Comparison of ENCODE assay signal across 1 cellular context in the genomic region with DNA sequence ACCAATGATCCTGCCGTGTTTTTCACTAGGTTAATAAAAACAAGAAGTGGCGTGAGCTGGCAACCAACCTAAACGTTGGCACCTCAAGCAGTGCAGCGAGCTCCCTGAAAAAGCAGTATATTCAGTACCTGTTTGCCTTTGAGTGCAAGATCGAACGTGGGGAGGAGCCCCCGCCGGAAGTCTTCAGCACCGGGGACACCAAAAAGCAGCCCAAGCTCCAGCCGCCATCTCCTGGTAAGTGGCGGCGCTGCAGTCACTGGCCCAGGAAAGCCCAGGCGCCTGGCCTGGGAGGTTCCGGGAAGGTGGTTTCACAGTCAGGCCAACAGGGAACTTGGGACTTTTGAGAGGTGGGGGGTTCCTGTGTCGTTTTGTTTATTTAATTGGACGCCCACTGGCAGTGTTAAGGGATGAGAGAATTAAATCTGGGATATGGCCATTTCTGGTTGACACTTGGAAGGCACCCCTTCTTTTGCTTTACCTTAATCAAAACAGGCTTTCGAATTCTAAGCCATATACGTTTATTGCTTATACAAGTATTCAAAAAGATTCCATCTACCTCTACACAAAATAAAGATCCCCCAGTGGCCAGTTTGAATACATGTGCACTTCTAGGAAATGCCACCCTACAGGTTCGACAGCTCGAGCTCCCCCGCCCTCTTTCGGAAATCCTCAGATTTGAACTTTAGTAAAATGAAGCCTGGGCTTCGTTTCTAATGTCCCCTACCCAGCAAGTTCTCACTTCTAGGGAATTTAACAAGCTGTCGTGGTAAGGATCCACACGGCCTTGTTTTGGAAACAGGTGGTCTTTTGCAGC.
TF ChIP-seq lines count a peak whose summit lies in the region.

No MANE protein-coding gene starts in this region.

TF ChIP-seq in HepG2, 621 proteins besides CTCF, POLR2A, EP300 and RAD21 (continued from another document and continues in another):
- TF ChIP-seq, protein P1, sequence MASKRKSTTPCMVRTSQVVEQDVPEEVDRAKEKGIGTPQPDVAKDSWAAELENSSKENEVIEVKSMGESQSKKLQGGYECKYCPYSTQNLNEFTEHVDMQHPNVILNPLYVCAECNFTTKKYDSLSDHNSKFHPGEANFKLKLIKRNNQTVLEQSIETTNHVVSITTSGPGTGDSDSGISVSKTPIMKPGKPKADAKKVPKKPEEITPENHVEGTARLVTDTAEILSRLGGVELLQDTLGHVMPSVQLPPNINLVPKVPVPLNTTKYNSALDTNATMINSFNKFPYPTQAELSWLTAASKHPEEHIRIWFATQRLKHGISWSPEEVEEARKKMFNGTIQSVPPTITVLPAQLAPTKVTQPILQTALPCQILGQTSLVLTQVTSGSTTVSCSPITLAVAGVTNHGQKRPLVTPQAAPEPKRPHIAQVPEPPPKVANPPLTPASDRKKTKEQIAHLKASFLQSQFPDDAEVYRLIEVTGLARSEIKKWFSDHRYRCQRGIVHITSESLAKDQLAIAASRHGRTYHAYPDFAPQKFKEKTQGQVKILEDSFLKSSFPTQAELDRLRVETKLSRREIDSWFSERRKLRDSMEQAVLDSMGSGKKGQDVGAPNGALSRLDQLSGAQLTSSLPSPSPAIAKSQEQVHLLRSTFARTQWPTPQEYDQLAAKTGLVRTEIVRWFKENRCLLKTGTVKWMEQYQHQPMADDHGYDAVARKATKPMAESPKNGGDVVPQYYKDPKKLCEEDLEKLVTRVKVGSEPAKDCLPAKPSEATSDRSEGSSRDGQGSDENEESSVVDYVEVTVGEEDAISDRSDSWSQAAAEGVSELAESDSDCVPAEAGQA (IDR thresholded peaks at IDR 0.05; ENCODE audit: low read depth), result no peak
- TF ChIP-seq, protein P1 (CRISPR knock-in tag; IDR thresholded peaks at IDR 0.05; ENCODE audit: borderline replicate concordance), result no peak
- TF ChIP-seq TEAD2 (CRISPR knock-in tag; IDR thresholded peaks at IDR 0.05), result no peak
- TF ChIP-seq SRSF9 (IDR thresholded peaks at IDR 0.05; ENCODE audit: borderline replicate concordance, insufficient read depth, low read depth, low read length, poor library complexity, severe bottlenecking), result no peak
- TF ChIP-seq SCMH1 (CRISPR knock-in tag; IDR thresholded peaks at IDR 0.05; ENCODE audit: borderline replicate concordance), result no peak
- no peak for TF ChIP-seq KDM5A (IDR thresholded peaks at IDR 0.05; ENCODE audit: borderline replicate concordance, low read length)
- TF ChIP-seq, protein P2, sequence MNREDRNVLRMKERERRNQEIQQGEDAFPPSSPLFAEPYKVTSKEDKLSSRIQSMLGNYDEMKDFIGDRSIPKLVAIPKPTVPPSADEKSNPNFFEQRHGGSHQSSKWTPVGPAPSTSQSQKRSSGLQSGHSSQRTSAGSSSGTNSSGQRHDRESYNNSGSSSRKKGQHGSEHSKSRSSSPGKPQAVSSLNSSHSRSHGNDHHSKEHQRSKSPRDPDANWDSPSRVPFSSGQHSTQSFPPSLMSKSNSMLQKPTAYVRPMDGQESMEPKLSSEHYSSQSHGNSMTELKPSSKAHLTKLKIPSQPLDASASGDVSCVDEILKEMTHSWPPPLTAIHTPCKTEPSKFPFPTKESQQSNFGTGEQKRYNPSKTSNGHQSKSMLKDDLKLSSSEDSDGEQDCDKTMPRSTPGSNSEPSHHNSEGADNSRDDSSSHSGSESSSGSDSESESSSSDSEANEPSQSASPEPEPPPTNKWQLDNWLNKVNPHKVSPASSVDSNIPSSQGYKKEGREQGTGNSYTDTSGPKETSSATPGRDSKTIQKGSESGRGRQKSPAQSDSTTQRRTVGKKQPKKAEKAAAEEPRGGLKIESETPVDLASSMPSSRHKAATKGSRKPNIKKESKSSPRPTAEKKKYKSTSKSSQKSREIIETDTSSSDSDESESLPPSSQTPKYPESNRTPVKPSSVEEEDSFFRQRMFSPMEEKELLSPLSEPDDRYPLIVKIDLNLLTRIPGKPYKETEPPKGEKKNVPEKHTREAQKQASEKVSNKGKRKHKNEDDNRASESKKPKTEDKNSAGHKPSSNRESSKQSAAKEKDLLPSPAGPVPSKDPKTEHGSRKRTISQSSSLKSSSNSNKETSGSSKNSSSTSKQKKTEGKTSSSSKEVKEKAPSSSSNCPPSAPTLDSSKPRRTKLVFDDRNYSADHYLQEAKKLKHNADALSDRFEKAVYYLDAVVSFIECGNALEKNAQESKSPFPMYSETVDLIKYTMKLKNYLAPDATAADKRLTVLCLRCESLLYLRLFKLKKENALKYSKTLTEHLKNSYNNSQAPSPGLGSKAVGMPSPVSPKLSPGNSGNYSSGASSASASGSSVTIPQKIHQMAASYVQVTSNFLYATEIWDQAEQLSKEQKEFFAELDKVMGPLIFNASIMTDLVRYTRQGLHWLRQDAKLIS (CRISPR knock-in tag; IDR thresholded peaks at IDR 0.05), result no peak
- TF ChIP-seq SP140L (CRISPR knock-in tag; IDR thresholded peaks at IDR 0.05; ENCODE audit: borderline replicate concordance), result no peak
- TF ChIP-seq HDAC6 (IDR thresholded peaks at IDR 0.05; ENCODE audit: low read depth, low read length), result no peak
- TF ChIP-seq ZNF703 (CRISPR knock-in tag; IDR thresholded peaks at IDR 0.05; ENCODE audit: borderline replicate concordance), result no peak
- TF ChIP-seq SALL1 (CRISPR knock-in tag; IDR thresholded peaks at IDR 0.05), result peak; percentile 58; the same call in 1 of the 2 replicates
- no peak for TF ChIP-seq TBX2 (CRISPR knock-in tag; IDR thresholded peaks at IDR 0.05; ENCODE audit: borderline replicate concordance)
- TF ChIP-seq MTA3 (CRISPR knock-in tag; IDR thresholded peaks at IDR 0.05), result no peak
- TF ChIP-seq, protein P3, sequence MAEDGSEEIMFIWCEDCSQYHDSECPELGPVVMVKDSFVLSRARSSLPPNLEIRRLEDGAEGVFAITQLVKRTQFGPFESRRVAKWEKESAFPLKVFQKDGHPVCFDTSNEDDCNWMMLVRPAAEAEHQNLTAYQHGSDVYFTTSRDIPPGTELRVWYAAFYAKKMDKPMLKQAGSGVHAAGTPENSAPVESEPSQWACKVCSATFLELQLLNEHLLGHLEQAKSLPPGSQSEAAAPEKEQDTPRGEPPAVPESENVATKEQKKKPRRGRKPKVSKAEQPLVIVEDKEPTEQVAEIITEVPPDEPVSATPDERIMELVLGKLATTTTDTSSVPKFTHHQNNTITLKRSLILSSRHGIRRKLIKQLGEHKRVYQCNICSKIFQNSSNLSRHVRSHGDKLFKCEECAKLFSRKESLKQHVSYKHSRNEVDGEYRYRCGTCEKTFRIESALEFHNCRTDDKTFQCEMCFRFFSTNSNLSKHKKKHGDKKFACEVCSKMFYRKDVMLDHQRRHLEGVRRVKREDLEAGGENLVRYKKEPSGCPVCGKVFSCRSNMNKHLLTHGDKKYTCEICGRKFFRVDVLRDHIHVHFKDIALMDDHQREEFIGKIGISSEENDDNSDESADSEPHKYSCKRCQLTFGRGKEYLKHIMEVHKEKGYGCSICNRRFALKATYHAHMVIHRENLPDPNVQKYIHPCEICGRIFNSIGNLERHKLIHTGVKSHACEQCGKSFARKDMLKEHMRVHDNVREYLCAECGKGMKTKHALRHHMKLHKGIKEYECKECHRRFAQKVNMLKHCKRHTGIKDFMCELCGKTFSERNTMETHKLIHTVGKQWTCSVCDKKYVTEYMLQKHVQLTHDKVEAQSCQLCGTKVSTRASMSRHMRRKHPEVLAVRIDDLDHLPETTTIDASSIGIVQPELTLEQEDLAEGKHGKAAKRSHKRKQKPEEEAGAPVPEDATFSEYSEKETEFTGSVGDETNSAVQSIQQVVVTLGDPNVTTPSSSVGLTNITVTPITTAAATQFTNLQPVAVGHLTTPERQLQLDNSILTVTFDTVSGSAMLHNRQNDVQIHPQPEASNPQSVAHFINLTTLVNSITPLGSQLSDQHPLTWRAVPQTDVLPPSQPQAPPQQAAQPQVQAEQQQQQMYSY (CRISPR knock-in tag; IDR thresholded peaks at IDR 0.05), result no peak
- TF ChIP-seq, protein P4, sequence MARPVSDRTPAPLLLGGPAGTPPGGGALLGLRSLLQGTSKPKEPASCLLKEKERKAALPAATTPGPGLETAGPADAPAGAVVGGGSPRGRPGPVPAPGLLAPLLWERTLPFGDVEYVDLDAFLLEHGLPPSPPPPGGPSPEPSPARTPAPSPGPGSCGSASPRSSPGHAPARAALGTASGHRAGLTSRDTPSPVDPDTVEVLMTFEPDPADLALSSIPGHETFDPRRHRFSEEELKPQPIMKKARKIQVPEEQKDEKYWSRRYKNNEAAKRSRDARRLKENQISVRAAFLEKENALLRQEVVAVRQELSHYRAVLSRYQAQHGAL (CRISPR knock-in tag; IDR thresholded peaks at IDR 0.05; ENCODE audit: not compliant biosample characterization), result no peak
- peak; percentile 49; the same call in 1 of the 2 replicates for TF ChIP-seq ERF (CRISPR knock-in tag; IDR thresholded peaks at IDR 0.05)
- TF ChIP-seq, protein P5, sequence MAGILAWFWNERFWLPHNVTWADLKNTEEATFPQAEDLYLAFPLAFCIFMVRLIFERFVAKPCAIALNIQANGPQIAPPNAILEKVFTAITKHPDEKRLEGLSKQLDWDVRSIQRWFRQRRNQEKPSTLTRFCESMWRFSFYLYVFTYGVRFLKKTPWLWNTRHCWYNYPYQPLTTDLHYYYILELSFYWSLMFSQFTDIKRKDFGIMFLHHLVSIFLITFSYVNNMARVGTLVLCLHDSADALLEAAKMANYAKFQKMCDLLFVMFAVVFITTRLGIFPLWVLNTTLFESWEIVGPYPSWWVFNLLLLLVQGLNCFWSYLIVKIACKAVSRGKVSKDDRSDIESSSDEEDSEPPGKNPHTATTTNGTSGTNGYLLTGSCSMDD (CRISPR knock-in tag; IDR thresholded peaks at IDR 0.05), result no peak
- TF ChIP-seq, protein P6, sequence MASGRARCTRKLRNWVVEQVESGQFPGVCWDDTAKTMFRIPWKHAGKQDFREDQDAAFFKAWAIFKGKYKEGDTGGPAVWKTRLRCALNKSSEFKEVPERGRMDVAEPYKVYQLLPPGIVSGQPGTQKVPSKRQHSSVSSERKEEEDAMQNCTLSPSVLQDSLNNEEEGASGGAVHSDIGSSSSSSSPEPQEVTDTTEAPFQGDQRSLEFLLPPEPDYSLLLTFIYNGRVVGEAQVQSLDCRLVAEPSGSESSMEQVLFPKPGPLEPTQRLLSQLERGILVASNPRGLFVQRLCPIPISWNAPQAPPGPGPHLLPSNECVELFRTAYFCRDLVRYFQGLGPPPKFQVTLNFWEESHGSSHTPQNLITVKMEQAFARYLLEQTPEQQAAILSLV (CRISPR knock-in tag; IDR thresholded peaks at IDR 0.05; ENCODE audit: borderline replicate concordance), result no peak
- no peak for TF ChIP-seq PHB2 (IDR thresholded peaks at IDR 0.05; ENCODE audit: partially characterized antibody)
- TF ChIP-seq, protein P7, sequence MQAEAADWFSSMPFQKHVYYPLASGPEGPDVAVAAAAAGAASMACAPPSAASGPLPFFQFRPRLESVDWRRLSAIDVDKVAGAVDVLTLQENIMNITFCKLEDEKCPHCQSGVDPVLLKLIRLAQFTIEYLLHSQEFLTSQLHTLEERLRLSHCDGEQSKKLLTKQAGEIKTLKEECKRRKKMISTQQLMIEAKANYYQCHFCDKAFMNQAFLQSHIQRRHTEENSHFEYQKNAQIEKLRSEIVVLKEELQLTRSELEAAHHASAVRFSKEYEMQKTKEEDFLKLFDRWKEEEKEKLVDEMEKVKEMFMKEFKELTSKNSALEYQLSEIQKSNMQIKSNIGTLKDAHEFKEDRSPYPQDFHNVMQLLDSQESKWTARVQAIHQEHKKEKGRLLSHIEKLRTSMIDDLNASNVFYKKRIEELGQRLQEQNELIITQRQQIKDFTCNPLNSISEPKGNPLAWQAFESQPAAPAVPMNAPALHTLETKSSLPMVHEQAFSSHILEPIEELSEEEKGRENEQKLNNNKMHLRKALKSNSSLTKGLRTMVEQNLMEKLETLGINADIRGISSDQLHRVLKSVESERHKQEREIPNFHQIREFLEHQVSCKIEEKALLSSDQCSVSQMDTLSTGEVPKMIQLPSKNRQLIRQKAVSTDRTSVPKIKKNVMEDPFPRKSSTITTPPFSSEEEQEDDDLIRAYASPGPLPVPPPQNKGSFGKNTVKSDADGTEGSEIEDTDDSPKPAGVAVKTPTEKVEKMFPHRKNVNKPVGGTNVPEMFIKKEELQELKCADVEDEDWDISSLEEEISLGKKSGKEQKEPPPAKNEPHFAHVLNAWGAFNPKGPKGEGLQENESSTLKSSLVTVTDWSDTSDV (CRISPR knock-in tag; IDR thresholded peaks at IDR 0.05), result no peak
- no peak for TF ChIP-seq PRMT3 (CRISPR knock-in tag; IDR thresholded peaks at IDR 0.05; ENCODE audit: borderline replicate concordance, low read depth)
- no peak for TF ChIP-seq ZNF562 (CRISPR knock-in tag; IDR thresholded peaks at IDR 0.05; ENCODE audit: borderline replicate concordance)
- no peak for TF ChIP-seq NKX3-1 (CRISPR knock-in tag; IDR thresholded peaks at IDR 0.05)
- TF ChIP-seq, protein P8, sequence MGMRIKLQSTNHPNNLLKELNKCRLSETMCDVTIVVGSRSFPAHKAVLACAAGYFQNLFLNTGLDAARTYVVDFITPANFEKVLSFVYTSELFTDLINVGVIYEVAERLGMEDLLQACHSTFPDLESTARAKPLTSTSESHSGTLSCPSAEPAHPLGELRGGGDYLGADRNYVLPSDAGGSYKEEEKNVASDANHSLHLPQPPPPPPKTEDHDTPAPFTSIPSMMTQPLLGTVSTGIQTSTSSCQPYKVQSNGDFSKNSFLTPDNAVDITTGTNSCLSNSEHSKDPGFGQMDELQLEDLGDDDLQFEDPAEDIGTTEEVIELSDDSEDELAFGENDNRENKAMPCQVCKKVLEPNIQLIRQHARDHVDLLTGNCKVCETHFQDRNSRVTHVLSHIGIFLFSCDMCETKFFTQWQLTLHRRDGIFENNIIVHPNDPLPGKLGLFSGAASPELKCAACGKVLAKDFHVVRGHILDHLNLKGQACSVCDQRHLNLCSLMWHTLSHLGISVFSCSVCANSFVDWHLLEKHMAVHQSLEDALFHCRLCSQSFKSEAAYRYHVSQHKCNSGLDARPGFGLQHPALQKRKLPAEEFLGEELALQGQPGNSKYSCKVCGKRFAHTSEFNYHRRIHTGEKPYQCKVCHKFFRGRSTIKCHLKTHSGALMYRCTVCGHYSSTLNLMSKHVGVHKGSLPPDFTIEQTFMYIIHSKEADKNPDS (CRISPR knock-in tag; IDR thresholded peaks at IDR 0.05), result no peak
- TF ChIP-seq, protein P9, sequence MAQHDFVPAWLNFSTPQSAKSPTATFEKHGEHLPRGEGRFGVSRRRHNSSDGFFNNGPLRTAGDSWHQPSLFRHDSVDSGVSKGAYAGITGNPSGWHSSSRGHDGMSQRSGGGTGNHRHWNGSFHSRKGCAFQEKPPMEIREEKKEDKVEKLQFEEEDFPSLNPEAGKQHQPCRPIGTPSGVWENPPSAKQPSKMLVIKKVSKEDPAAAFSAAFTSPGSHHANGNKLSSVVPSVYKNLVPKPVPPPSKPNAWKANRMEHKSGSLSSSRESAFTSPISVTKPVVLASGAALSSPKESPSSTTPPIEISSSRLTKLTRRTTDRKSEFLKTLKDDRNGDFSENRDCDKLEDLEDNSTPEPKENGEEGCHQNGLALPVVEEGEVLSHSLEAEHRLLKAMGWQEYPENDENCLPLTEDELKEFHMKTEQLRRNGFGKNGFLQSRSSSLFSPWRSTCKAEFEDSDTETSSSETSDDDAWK (CRISPR knock-in tag; IDR thresholded peaks at IDR 0.05), result no peak
- TF ChIP-seq ZNF724P (CRISPR knock-in tag; IDR thresholded peaks at IDR 0.05; ENCODE audit: borderline replicate concordance), result no peak
